ENCODE assay signal across 20 cellular contexts in genomic region chr20:61668064-61668463, GRCh38.
"Had no signal": no experiment of that assay in that cellular context is flagged by ENCODE, and none has a peak within 500 bp of the region (broad histone marks: within the 10 kb centered on the region; RNA-seq: fewer than 3 reads in every experiment).

No MANE protein-coding gene starts in this region.

- H3K9me3 Mint-ChIP-seq: activated CD4-positive, alpha-beta T cell treated with anti-CD3 and anti-CD28 coated beads, Interleukin-2, amount 10 ng/mL, durations not matched to agents 24 days and 14 days; activated CD8-positive, alpha-beta T cell treated with anti-CD3 and anti-CD28 coated beads for 36 hours; activated naive CD4-positive, alpha-beta T cell treated with anti-CD3 and anti-CD28 coated beads for 36 hours; activated naive CD8-positive, alpha-beta T cell treated with anti-CD3 and anti-CD28 coated beads, Interleukin-2, amount 50 U/mL, for 24 hours; activated T-cell treated with anti-CD3 and anti-CD28 coated beads, Interleukin-2, amount 50 U/mL, for 24 hours; central memory CD8-positive, alpha-beta T cell had no signal

- H3K36me3 Mint-ChIP-seq: immature natural killer cell had no signal

- H3K4me3 ChIP-seq: colonic mucosa, gastrocnemius medialis, psoas muscle, skin epidermis, suprapubic skin, transverse colon, uterus had no signal

- H3K27ac ChIP-seq: brain microvascular endothelial cell, colonic mucosa, gastrocnemius medialis, psoas muscle, skin epidermis, suprapubic skin, transverse colon, uterus had no signal

- H3K9me3 ChIP-seq: colonic mucosa, gastrocnemius medialis, psoas muscle, suprapubic skin, transverse colon, uterus had no signal

- H3K27me3 Mint-ChIP-seq: activated CD4-positive, alpha-beta T cell treated with anti-CD3 and anti-CD28 coated beads, Interleukin-2, amount 10 ng/mL, durations not matched to agents 24 days and 14 days; activated CD8-positive, alpha-beta T cell treated with anti-CD3 and anti-CD28 coated beads for 36 hours; activated naive CD8-positive, alpha-beta T cell treated with anti-CD3 and anti-CD28 coated beads, Interleukin-2, amount 50 U/mL, for 24 hours; activated T-cell treated with anti-CD3 and anti-CD28 coated beads, Interleukin-2, amount 50 U/mL, for 24 hours; central memory CD8-positive, alpha-beta T cell; stimulated activated naive CD8-positive, alpha-beta T cell treated with anti-CD3 and anti-CD28 coated beads, Interleukin-15, amount 100 ng/mL, for 72 hours had no signal

- H3K4me1 ChIP-seq: colonic mucosa, gastrocnemius medialis, psoas muscle, transverse colon, uterus had no signal

- H3K4me3 Mint-ChIP-seq: activated CD4-positive, alpha-beta T cell treated with anti-CD3 and anti-CD28 coated beads, Interleukin-2, amount 10 ng/mL, durations not matched to agents 24 days and 14 days; activated CD8-positive, alpha-beta T cell treated with anti-CD3 and anti-CD28 coated beads for 36 hours; activated naive CD4-positive, alpha-beta T cell treated with anti-CD3 and anti-CD28 coated beads for 36 hours; activated naive CD8-positive, alpha-beta T cell treated with anti-CD3 and anti-CD28 coated beads, Interleukin-2, amount 50 U/mL, for 24 hours; activated T-cell treated with anti-CD3 and anti-CD28 coated beads, Interleukin-2, amount 50 U/mL, for 24 hours; central memory CD8-positive, alpha-beta T cell; immature natural killer cell; stimulated activated naive CD8-positive, alpha-beta T cell treated with anti-CD3 and anti-CD28 coated beads, Interleukin-15, amount 100 ng/mL, for 72 hours had no signal

- H3K36me3 ChIP-seq: brain microvascular endothelial cell, colonic mucosa, gastrocnemius medialis, suprapubic skin, transverse colon, uterus had no signal

- H3K27ac Mint-ChIP-seq: activated CD4-positive, alpha-beta T cell treated with anti-CD3 and anti-CD28 coated beads, Interleukin-2, amount 10 ng/mL, durations not matched to agents 24 days and 14 days; activated CD8-positive, alpha-beta T cell treated with anti-CD3 and anti-CD28 coated beads for 36 hours; activated naive CD4-positive, alpha-beta T cell treated with anti-CD3 and anti-CD28 coated beads for 36 hours; activated naive CD8-positive, alpha-beta T cell treated with anti-CD3 and anti-CD28 coated beads, Interleukin-2, amount 50 U/mL, for 24 hours; activated T-cell treated with anti-CD3 and anti-CD28 coated beads, Interleukin-2, amount 50 U/mL, for 24 hours; immature natural killer cell; stimulated activated naive CD8-positive, alpha-beta T cell treated with anti-CD3 and anti-CD28 coated beads, Interleukin-15, amount 100 ng/mL, for 72 hours had no signal

- H3K4me1 Mint-ChIP-seq: activated CD4-positive, alpha-beta T cell treated with anti-CD3 and anti-CD28 coated beads, Interleukin-2, amount 10 ng/mL, durations not matched to agents 24 days and 14 days; activated naive CD8-positive, alpha-beta T cell treated with anti-CD3 and anti-CD28 coated beads, Interleukin-2, amount 50 U/mL, for 24 hours; central memory CD8-positive, alpha-beta T cell; immature natural killer cell; stimulated activated naive CD8-positive, alpha-beta T cell treated with anti-CD3 and anti-CD28 coated beads, Interleukin-15, amount 100 ng/mL, for 72 hours had no signal

- H3K27me3 ChIP-seq: brain microvascular endothelial cell, colonic mucosa, gastrocnemius medialis, transverse colon, uterus had no signal

- DNase-seq: activated CD4-positive, alpha-beta T cell treated with anti-CD3 and anti-CD28 coated beads, Interleukin-2, amount 10 ng/mL, durations not matched to agents 24 days and 14 days; activated CD8-positive, alpha-beta T cell treated with anti-CD3 and anti-CD28 coated beads for 36 hours; activated naive CD4-positive, alpha-beta T cell treated with anti-CD3 and anti-CD28 coated beads for 36 hours; activated naive CD8-positive, alpha-beta T cell treated with anti-CD3 and anti-CD28 coated beads, Interleukin-2, amount 50 U/mL, for 24 hours; activated T-cell treated with anti-CD3 and anti-CD28 coated beads, Interleukin-2, amount 50 U/mL, for 24 hours; brain microvascular endothelial cell; colonic mucosa; erythroblast; gastrocnemius medialis; immature natural killer cell; kidney glomerular epithelial cell; psoas muscle; stimulated activated CD4-positive, alpha-beta T cell treated with anti-CD3 and anti-CD28 coated beads, Interleukin-15, amount 100 ng/mL, for 24 hours; stimulated activated CD4-positive, alpha-beta T cell treated with anti-CD3 and anti-CD28 coated beads, Interleukin-4, amount 100 ng/mL, for 1 hour; stimulated activated naive CD8-positive, alpha-beta T cell treated with anti-CD3 and anti-CD28 coated beads, Interleukin-15, amount 100 ng/mL, for 72 hours; transverse colon; uterus had no signal
